ENCODE assay signal across 8 cellular contexts in genomic region chr12:92538970-92539749, GRCh38.
DNase-seq lines count a peak whose midpoint lies in the region; ATAC-seq and TF ChIP-seq lines count a peak whose summit lies in the region.

No MANE protein-coding gene starts in this region.

- ATAC-seq in GM18499 (IDR thresholded peaks at IDR 0.05; ENCODE audit: insufficient read depth, unreplicated experiment) = peak; percentile 35
- peak; percentile 74 to 87 for ATAC-seq in natural killer cell treated with Interleukin-12 subunit alpha and Interleukin-12 subunit beta and Interleukin-15 and Interleukin-18, amount 100 ng/mL, for 72 hours

- DNase-seq in HFF-Myc (ENCODE audit: extremely low read depth, low read depth) (peak; percentile 25), NOMO-1 treated with dmso at 0.1 percent for 144 hours (lab: John Stamatoyannopoulos, UW; ENCODE audit: unreplicated experiment) (peak; percentile 49), cardiac fibroblast (ENCODE audit: low read depth in 2 of 2) (peak; percentile 90 to 95), ureter (ENCODE audit: low spot score) (no peak), NCI-H446 (lab: John Stamatoyannopoulos, UW) (no peak), ovary (no peak)
- peak; percentile 78 for DNase-seq in natural killer cell treated with Interleukin-12 subunit alpha and Interleukin-12 subunit beta and Interleukin-15 and Interleukin-18, amount 100 ng/mL, for 72 hours (ENCODE audit: low spot score)

- WGBS in ovary, 3 donors = 61 to 71% (median 66%) methylated on average over 6 of the region's 6 CpGs

- H3K4me1 ChIP-seq in ovary (ENCODE audit: insufficient read depth) = peaks cover 19% of the 10 kb centered on the region

- H3K27ac ChIP-seq in ovary = no peak overlapping the region

- H3K4me3 ChIP-seq in HFF-Myc (replicated peaks; ENCODE audit: low read depth, low read length) (no peak overlapping the region), cardiac fibroblast (replicated peaks in 1 of 2; ENCODE audit: low read depth in 2 of 2, low read length in 2 of 2) (no peak overlapping the region), ovary (no peak overlapping the region)

- H3K4me3 Mint-ChIP-seq in natural killer cell treated with Interleukin-12 subunit alpha and Interleukin-12 subunit beta and Interleukin-15 and Interleukin-18, amount 100 ng/mL, for 72 hours = peak overlapping the region; percentile 83

- no peaks in the 10 kb centered on the region for H3K27me3 ChIP-seq in ovary

- peak overlapping the region; percentile 99 for H3K27ac Mint-ChIP-seq in natural killer cell treated with Interleukin-12 subunit alpha and Interleukin-12 subunit beta and Interleukin-15 and Interleukin-18, amount 100 ng/mL, for 72 hours

- H3K9me3 Mint-ChIP-seq in natural killer cell treated with Interleukin-12 subunit alpha and Interleukin-12 subunit beta and Interleukin-15 and Interleukin-18, amount 100 ng/mL, for 72 hours = peaks cover 6% of the 10 kb centered on the region

- H3K27me3 Mint-ChIP-seq in natural killer cell treated with Interleukin-12 subunit alpha and Interleukin-12 subunit beta and Interleukin-15 and Interleukin-18, amount 100 ng/mL, for 72 hours = no peaks in the 10 kb centered on the region

- peaks cover 5% of the 10 kb centered on the region for H3K36me3 Mint-ChIP-seq in natural killer cell treated with Interleukin-12 subunit alpha and Interleukin-12 subunit beta and Interleukin-15 and Interleukin-18, amount 100 ng/mL, for 72 hours

- no peaks in the 10 kb centered on the region for H3K36me3 ChIP-seq in ovary

- intact Hi-C loops in ovary (cut with DNase I) = no loop called here

- no peak for TF ChIP-seq EP300 in ovary (IDR thresholded peaks at IDR 0.05)

- TF ChIP-seq POLR2A in ovary (IDR thresholded peaks at IDR 0.05) = no peak

- no peak for TF ChIP-seq CTCF in HFF-Myc (IDR thresholded peaks at IDR 0.05; ENCODE audit: low read depth, low read length, missing control alignments)
- TF ChIP-seq CTCF in cardiac fibroblast (IDR thresholded peaks at IDR 0.05; ENCODE audit: low read depth, low read length) = no peak
- TF ChIP-seq CTCF in ovary (IDR thresholded peaks at IDR 0.05) = no peak

- H3K4me1 Mint-ChIP-seq in natural killer cell treated with Interleukin-12 subunit alpha and Interleukin-12 subunit beta and Interleukin-15 and Interleukin-18, amount 100 ng/mL, for 72 hours (ENCODE audit: low read depth in 2 of 2) = peaks cover 67 to 69% of the 10 kb centered on the region in 2 donors

- no peaks in the 10 kb centered on the region for H3K9me3 ChIP-seq in ovary

Comparison
In these comparisons a context has a peak if more than half of its experiments do, and no peak if none do; other contexts are left out.
1. DNase-seq: peak in HFF-Myc (single experiment), NOMO-1 treated with dmso at 0.1 percent for 144 hours (single experiment), cardiac fibroblast (2 of 2) and natural killer cell treated with Interleukin-12 subunit alpha and Interleukin-12 subunit beta and Interleukin-15 and Interleukin-18, amount 100 ng/mL, for 72 hours (single experiment); none in ureter (single experiment), NCI-H446 (0 of 2) and ovary (0 of 5).